19 cellular contexts compared by ENCODE assay signal in genomic region chr15:58472221-58472620, GRCh38. TPM values are rescaled to one million over a fixed set of nuclear protein-coding genes. Genes with fewer than 3 reads are reported as not detected.
DNase-seq lines count a peak whose midpoint lies in the region; ATAC-seq and TF ChIP-seq lines count a peak whose summit lies in the region.
"Had no signal": no experiment of that assay in that cellular context is flagged by ENCODE, and none has a peak within 500 bp of the region (broad histone marks: within the 10 kb centered on the region; RNA-seq: fewer than 3 reads in every experiment).

No MANE protein-coding gene starts in this region.

- WGBS in esophagus squamous epithelium, 2 donors, result 79 to 87% methylated on average over 4 of the region's 4 CpGs

- no peak overlapping the region for H3K4me3 ChIP-seq in esophagus squamous epithelium
- H3K4me3 ChIP-seq: adrenal gland, prostate gland, suprapubic skin had no signal

- H3K4me3 Mint-ChIP-seq in Calu3 (ENCODE audit: low read depth, unreplicated experiment), result peak overlapping the region; percentile 66
- no peak overlapping the region for H3K4me3 Mint-ChIP-seq in activated naive CD8-positive, alpha-beta T cell treated with anti-CD3 and anti-CD28 coated beads, Interleukin-2, amount 50 U/mL, for 24 hours

- no peak for DNase-seq in Calu3
- DNase-seq in LHCN-M2 (ENCODE audit: low read depth), result peak; percentile 39
- no peak for DNase-seq in activated naive CD8-positive, alpha-beta T cell treated with anti-CD3 and anti-CD28 coated beads, Interleukin-2, amount 50 U/mL, for 24 hours
- peak; percentile 29 for DNase-seq in myocyte (ENCODE audit: low read depth)
- no peak for DNase-seq in esophagus squamous epithelium (lab: John Stamatoyannopoulos, UW)
- no peak for DNase-seq in NCI-H2107 (lab: John Stamatoyannopoulos, UW)
- DNase-seq: adrenal gland, NCI-H1092, NCI-H2081, NCI-H524, SHP77 had no signal

- intact Hi-C loops in Calu3 (cut with micrococcal nuclease; ENCODE audit: unreplicated experiment) (loop anchor here (2.0 to 5.0 kb wide), 2 partner anchors 49 to 75 kb away; no protein-coding TSS in a partner anchor), esophagus squamous epithelium (cut with DNase I) (no loop called here)

- no TSS peak for BruUV-seq in Calu3 (replicated peaks; lab: Mats Ljungman, UMichigan)

- peaks cover 51% of the 10 kb centered on the region for H3K36me3 Mint-ChIP-seq in Calu3 (ENCODE audit: insufficient read depth, unreplicated experiment)
- no peaks in the 10 kb centered on the region for H3K36me3 Mint-ChIP-seq in activated naive CD8-positive, alpha-beta T cell treated with anti-CD3 and anti-CD28 coated beads, Interleukin-2, amount 50 U/mL, for 24 hours (ENCODE audit: low read depth)
- H3K36me3 Mint-ChIP-seq: activated CD4-positive, alpha-beta memory T cell treated with anti-CD3 and anti-CD28 coated beads for 36 hours had no signal

- no peaks in the 10 kb centered on the region for H3K27me3 Mint-ChIP-seq in Calu3 (ENCODE audit: unreplicated experiment)
- H3K27me3 Mint-ChIP-seq in activated naive CD8-positive, alpha-beta T cell treated with anti-CD3 and anti-CD28 coated beads, Interleukin-2, amount 50 U/mL, for 24 hours, result no peaks in the 10 kb centered on the region
- H3K27me3 Mint-ChIP-seq: activated CD4-positive, alpha-beta memory T cell treated with anti-CD3 and anti-CD28 coated beads for 36 hours had no signal

- peaks cover 16 to 52% (median 29%) of the 10 kb centered on the region in 3 donors for H3K4me1 ChIP-seq in esophagus squamous epithelium
- H3K4me1 ChIP-seq: adrenal gland, prostate gland had no signal

- H3K9me3 Mint-ChIP-seq in Calu3 (ENCODE audit: low read depth, unreplicated experiment), result no peaks in the 10 kb centered on the region
- H3K9me3 Mint-ChIP-seq in activated naive CD8-positive, alpha-beta T cell treated with anti-CD3 and anti-CD28 coated beads, Interleukin-2, amount 50 U/mL, for 24 hours, result no peaks in the 10 kb centered on the region
- H3K9me3 Mint-ChIP-seq: activated CD4-positive, alpha-beta memory T cell treated with anti-CD3 and anti-CD28 coated beads for 36 hours; activated T-cell treated with anti-CD3 and anti-CD28 coated beads, Interleukin-2, amount 50 U/mL, for 72 hours had no signal

- TF ChIP-seq CTCF in Calu3 (IDR thresholded peaks at IDR 0.05; ENCODE audit: unreplicated experiment) (no peak), esophagus squamous epithelium (IDR thresholded peaks at IDR 0.05) (no peak)

- no peaks in the 10 kb centered on the region for H3K27me3 ChIP-seq in esophagus squamous epithelium
- H3K27me3 ChIP-seq: adrenal gland, suprapubic skin had no signal

- no peaks in the 10 kb centered on the region for H3K36me3 ChIP-seq in esophagus squamous epithelium
- H3K36me3 ChIP-seq: adrenal gland, prostate gland, suprapubic skin had no signal

- CTCF ChIA-PET in Calu3 (lab: Charles Lee), result interaction anchor here (0.6 to 0.7 kb wide), 3 partner anchors 17 to 246 kb away, joined by 3 read pairs; no protein-coding TSS in a partner anchor

- H3K27ac ChIP-seq in esophagus squamous epithelium, result no peak overlapping the region
- H3K27ac ChIP-seq: prostate gland, suprapubic skin had no signal

- ATAC-seq in activated naive CD8-positive, alpha-beta T cell treated with anti-CD3 and anti-CD28 coated beads, Interleukin-2, amount 50 U/mL, for 24 hours, result no peak
- no peak for ATAC-seq in GM18861 (IDR thresholded peaks at IDR 0.05; ENCODE audit: unreplicated experiment)

- no peaks in the 10 kb centered on the region for H3K9me3 ChIP-seq in esophagus squamous epithelium
- H3K9me3 ChIP-seq: adrenal gland, prostate gland, suprapubic skin had no signal

- no peak for TF ChIP-seq POLR2A in esophagus squamous epithelium (IDR thresholded peaks at IDR 0.05)

- H3K27ac Mint-ChIP-seq in Calu3 (ENCODE audit: unreplicated experiment), result peak overlapping the region; percentile 92
- peak overlapping the region; percentile 69 for H3K27ac Mint-ChIP-seq in activated naive CD8-positive, alpha-beta T cell treated with anti-CD3 and anti-CD28 coated beads, Interleukin-2, amount 50 U/mL, for 24 hours

- peaks cover 69% of the 10 kb centered on the region for H3K4me1 Mint-ChIP-seq in Calu3 (ENCODE audit: low read depth, unreplicated experiment)
- H3K4me1 Mint-ChIP-seq in activated naive CD8-positive, alpha-beta T cell treated with anti-CD3 and anti-CD28 coated beads, Interleukin-2, amount 50 U/mL, for 24 hours, result peaks cover 86% of the 10 kb centered on the region

RNA-seq across cellular contexts. Expression of gene LIPC, which starts 40.4 kb away (rescaled TPM):
- 0.49 TPM in 1 of 2 replicates, not detected in the other for total RNA-seq in Calu3 (2022)
- 0.40 and 1.3 TPM in 2 replicates for total RNA-seq in LHCN-M2 (2014; rRNA removed)
- polyA plus RNA-seq in LHCN-M2 (2012), result 1.00 TPM
- 1.0 and 1.2 TPM in 2 replicates for total RNA-seq in myocyte
- 9.3 TPM for polyA plus RNA-seq in myocyte (2012)
- 1 to 10 TPM in 1 of 4 donors, under 1 TPM in 2, not detected in 1; 0.27 to 1.1 (median 0.38) TPM for total RNA-seq in esophagus squamous epithelium
- total RNA-seq: activated CD4-positive, alpha-beta memory T cell treated with anti-CD3 and anti-CD28 coated beads for 36 hours; frontal cortex; mesenteric fat pad had no signal
- polyA plus RNA-seq: neural cell had no signal

Comparison
In these comparisons a context has a peak if more than half of its experiments do, and no peak if none do; other contexts are left out.
1. DNase-seq: peak in LHCN-M2 (single experiment) and myocyte (single experiment); none in Calu3 (single experiment), activated naive CD8-positive, alpha-beta T cell treated with anti-CD3 and anti-CD28 coated beads, Interleukin-2, amount 50 U/mL, for 24 hours (single experiment), esophagus squamous epithelium (single experiment) and NCI-H2107 (single experiment).